Comparison of ENCODE assay signal across 1 cellular context in the genomic region with DNA sequence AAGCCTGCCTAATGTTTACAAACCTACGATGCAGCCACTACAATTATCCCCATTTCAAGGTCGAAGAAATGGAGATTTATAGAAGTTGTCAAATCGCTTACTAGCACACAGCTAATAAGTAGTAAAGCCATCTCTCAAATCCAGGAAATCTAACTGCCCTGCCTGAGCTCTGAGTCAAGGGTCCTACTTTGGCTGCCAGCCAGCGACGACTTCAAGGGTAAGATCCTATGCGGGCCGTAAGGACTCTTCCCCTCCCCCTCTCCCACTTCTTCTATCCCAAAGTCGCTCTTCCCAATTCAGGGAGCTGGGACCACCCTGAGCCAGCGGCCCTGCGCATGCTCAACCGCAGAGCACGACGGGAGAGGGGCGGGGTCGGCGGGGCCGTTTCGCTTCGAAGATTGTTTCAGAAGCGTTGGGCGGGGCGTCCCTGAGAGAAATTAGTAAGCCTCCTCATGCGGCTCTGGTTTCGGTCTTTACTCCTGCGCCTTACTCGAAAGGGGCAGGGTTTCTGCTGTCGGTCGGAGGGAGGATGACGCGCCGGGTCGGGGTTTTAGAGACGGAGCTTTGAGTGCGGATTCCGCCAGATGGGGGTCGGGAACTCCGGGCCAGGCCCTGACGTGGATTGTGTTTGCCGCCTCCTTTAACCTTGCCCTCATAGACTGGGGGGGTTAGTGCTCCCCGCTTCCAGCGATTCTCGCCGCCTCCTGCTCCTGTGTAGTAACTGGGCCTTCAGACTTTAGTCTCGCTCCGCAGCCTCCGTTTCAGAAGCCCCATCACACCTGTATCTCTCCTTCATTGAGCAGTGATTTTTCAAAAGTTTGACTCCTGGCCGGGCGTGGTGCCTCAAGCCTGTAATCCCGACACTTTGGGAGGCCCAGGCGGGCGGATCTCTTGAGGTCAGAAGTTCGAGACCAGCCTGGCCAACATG.
TF ChIP-seq lines count a peak whose summit lies in the region.

A gene (plus strand): TSS at position 383 of the 928 bp plus-strand sequence. CDS start 14,603 bp downstream, outside the sequence.

TF ChIP-seq in HEK293, 187 proteins besides CTCF, POLR2A, EP300 and RAD21 (continued from another document and continues in another):
- TF ChIP-seq, protein P1, sequence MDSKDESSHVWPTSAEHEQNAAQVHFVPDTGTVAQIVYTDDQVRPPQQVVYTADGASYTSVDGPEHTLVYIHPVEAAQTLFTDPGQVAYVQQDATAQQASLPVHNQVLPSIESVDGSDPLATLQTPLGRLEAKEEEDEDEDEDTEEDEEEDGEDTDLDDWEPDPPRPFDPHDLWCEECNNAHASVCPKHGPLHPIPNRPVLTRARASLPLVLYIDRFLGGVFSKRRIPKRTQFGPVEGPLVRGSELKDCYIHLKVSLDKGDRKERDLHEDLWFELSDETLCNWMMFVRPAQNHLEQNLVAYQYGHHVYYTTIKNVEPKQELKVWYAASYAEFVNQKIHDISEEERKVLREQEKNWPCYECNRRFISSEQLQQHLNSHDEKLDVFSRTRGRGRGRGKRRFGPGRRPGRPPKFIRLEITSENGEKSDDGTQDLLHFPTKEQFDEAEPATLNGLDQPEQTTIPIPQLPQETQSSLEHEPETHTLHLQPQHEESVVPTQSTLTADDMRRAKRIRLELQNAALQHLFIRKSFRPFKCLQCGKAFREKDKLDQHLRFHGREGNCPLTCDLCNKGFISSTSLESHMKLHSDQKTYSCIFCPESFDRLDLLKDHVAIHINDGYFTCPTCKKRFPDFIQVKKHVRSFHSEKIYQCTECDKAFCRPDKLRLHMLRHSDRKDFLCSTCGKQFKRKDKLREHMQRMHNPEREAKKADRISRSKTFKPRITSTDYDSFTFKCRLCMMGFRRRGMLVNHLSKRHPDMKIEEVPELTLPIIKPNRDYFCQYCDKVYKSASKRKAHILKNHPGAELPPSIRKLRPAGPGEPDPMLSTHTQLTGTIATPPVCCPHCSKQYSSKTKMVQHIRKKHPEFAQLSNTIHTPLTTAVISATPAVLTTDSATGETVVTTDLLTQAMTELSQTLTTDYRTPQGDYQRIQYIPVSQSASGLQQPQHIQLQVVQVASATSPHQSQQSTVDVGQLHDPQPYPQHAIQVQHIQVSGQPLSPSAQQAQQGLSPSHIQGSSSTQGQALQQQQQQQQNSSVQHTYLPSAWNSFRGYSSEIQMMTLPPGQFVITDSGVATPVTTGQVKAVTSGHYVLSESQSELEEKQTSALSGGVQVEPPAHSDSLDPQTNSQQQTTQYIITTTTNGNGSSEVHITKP (tag by site-specific recombination; IDR thresholded peaks at IDR 0.05), result peak; percentile 87
- no peak for TF ChIP-seq ZIC2 (tag by site-specific recombination; IDR thresholded peaks at IDR 0.05)
- TF ChIP-seq, protein P2, sequence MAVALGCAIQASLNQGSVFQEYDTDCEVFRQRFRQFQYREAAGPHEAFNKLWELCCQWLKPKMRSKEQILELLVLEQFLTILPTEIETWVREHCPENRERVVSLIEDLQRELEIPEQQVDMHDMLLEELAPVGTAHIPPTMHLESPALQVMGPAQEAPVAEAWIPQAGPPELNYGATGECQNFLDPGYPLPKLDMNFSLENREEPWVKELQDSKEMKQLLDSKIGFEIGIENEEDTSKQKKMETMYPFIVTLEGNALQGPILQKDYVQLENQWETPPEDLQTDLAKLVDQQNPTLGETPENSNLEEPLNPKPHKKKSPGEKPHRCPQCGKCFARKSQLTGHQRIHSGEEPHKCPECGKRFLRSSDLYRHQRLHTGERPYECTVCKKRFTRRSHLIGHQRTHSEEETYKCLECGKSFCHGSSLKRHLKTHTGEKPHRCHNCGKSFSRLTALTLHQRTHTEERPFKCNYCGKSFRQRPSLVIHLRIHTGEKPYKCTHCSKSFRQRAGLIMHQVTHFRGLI (tag by site-specific recombination; IDR thresholded peaks at IDR 0.05), result no peak; the same call in 1 of the 2 replicates
- TF ChIP-seq PRDM1 (tag by site-specific recombination; IDR thresholded peaks at IDR 0.05), result no peak
- no peak for TF ChIP-seq ZNF155 (tag by site-specific recombination; IDR thresholded peaks at IDR 0.05)
- TF ChIP-seq ZNF2 (tag by site-specific recombination; IDR thresholded peaks at IDR 0.05), result peak; percentile 20; the same call in 1 of the 2 replicates
- no peak for TF ChIP-seq ZNF785 (tag by site-specific recombination; IDR thresholded peaks at IDR 0.05)
- TF ChIP-seq ZNF175 (tag by site-specific recombination; IDR thresholded peaks at IDR 0.05), result no peak
- TF ChIP-seq EGR2 (tag by site-specific recombination; IDR thresholded peaks at IDR 0.05; ENCODE audit: low read depth), result no peak
- no peak for TF ChIP-seq ZNF768 (tag by site-specific recombination; IDR thresholded peaks at IDR 0.05)
- no peak for TF ChIP-seq ZNF221 (tag by site-specific recombination; IDR thresholded peaks at IDR 0.05; ENCODE audit: borderline replicate concordance)
- TF ChIP-seq ZNF202 (tag by site-specific recombination; IDR thresholded peaks at IDR 0.05; ENCODE audit: borderline replicate concordance), result no peak
- peak; percentile 100 for TF ChIP-seq IKZF3 (tag by site-specific recombination; IDR thresholded peaks at IDR 0.05)
- TF ChIP-seq, protein P3, sequence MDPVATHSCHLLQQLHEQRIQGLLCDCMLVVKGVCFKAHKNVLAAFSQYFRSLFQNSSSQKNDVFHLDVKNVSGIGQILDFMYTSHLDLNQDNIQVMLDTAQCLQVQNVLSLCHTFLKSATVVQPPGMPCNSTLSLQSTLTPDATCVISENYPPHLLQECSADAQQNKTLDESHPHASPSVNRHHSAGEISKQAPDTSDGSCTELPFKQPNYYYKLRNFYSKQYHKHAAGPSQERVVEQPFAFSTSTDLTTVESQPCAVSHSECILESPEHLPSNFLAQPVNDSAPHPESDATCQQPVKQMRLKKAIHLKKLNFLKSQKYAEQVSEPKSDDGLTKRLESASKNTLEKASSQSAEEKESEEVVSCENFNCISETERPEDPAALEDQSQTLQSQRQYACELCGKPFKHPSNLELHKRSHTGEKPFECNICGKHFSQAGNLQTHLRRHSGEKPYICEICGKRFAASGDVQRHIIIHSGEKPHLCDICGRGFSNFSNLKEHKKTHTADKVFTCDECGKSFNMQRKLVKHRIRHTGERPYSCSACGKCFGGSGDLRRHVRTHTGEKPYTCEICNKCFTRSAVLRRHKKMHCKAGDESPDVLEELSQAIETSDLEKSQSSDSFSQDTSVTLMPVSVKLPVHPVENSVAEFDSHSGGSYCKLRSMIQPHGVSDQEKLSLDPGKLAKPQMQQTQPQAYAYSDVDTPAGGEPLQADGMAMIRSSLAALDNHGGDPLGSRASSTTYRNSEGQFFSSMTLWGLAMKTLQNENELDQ (tag by site-specific recombination; IDR thresholded peaks at IDR 0.05; ENCODE audit: low read depth), result no peak
- peak; percentile 59 for TF ChIP-seq SP2 (tag by site-specific recombination; IDR thresholded peaks at IDR 0.05)
- TF ChIP-seq ZNF548 (tag by site-specific recombination; IDR thresholded peaks at IDR 0.05), result no peak
- TF ChIP-seq OSR2 (tag by site-specific recombination; IDR thresholded peaks at IDR 0.05), result no peak
- TF ChIP-seq, protein P4, sequence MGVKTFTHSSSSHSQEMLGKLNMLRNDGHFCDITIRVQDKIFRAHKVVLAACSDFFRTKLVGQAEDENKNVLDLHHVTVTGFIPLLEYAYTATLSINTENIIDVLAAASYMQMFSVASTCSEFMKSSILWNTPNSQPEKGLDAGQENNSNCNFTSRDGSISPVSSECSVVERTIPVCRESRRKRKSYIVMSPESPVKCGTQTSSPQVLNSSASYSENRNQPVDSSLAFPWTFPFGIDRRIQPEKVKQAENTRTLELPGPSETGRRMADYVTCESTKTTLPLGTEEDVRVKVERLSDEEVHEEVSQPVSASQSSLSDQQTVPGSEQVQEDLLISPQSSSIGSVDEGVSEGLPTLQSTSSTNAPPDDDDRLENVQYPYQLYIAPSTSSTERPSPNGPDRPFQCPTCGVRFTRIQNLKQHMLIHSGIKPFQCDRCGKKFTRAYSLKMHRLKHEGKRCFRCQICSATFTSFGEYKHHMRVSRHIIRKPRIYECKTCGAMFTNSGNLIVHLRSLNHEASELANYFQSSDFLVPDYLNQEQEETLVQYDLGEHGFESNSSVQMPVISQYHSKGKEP (tag by site-specific recombination; IDR thresholded peaks at IDR 0.05), result no peak
- TF ChIP-seq, protein P5, sequence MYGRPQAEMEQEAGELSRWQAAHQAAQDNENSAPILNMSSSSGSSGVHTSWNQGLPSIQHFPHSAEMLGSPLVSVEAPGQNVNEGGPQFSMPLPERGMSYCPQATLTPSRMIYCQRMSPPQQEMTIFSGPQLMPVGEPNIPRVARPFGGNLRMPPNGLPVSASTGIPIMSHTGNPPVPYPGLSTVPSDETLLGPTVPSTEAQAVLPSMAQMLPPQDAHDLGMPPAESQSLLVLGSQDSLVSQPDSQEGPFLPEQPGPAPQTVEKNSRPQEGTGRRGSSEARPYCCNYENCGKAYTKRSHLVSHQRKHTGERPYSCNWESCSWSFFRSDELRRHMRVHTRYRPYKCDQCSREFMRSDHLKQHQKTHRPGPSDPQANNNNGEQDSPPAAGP (tag by site-specific recombination; IDR thresholded peaks at IDR 0.05), result no peak
- TF ChIP-seq ZNF157 (tag by site-specific recombination; IDR thresholded peaks at IDR 0.05), result no peak; the same call in 1 of the 2 replicates
- TF ChIP-seq ZNF404 (tag by site-specific recombination; IDR thresholded peaks at IDR 0.05), result no peak
- TF ChIP-seq ZNF121 (tag by site-specific recombination; IDR thresholded peaks at IDR 0.05), result peak; percentile 89
- TF ChIP-seq, protein P6, sequence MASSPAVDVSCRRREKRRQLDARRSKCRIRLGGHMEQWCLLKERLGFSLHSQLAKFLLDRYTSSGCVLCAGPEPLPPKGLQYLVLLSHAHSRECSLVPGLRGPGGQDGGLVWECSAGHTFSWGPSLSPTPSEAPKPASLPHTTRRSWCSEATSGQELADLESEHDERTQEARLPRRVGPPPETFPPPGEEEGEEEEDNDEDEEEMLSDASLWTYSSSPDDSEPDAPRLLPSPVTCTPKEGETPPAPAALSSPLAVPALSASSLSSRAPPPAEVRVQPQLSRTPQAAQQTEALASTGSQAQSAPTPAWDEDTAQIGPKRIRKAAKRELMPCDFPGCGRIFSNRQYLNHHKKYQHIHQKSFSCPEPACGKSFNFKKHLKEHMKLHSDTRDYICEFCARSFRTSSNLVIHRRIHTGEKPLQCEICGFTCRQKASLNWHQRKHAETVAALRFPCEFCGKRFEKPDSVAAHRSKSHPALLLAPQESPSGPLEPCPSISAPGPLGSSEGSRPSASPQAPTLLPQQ (tag by site-specific recombination; IDR thresholded peaks at IDR 0.05), result peak; percentile 77
- TF ChIP-seq ZNF514 (tag by site-specific recombination; IDR thresholded peaks at IDR 0.05), result no peak
- TF ChIP-seq, protein P7, sequence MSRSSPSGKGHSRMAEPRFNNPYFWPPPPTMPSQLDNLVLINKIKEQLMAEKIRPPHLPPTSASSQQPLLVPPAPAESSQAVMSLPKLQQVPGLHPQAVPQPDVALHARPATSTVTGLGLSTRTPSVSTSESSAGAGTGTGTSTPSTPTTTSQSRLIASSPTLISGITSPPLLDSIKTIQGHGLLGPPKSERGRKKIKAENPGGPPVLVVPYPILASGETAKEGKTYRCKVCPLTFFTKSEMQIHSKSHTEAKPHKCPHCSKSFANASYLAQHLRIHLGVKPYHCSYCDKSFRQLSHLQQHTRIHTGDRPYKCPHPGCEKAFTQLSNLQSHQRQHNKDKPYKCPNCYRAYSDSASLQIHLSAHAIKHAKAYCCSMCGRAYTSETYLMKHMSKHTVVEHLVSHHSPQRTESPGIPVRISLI (tag by site-specific recombination; IDR thresholded peaks at IDR 0.05), result no peak
- TF ChIP-seq, protein P8, sequence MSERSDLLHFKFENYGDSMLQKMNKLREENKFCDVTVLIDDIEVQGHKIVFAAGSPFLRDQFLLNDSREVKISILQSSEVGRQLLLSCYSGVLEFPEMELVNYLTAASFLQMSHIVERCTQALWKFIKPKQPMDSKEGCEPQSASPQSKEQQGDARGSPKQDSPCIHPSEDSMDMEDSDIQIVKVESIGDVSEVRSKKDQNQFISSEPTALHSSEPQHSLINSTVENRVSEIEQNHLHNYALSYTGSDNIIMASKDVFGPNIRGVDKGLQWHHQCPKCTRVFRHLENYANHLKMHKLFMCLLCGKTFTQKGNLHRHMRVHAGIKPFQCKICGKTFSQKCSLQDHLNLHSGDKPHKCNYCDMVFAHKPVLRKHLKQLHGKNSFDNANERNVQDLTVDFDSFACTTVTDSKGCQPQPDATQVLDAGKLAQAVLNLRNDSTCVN (tag by site-specific recombination; optimal IDR thresholded peaks at IDR 0.05), result peak; percentile 27
- no peak for TF ChIP-seq ZNF529 (tag by site-specific recombination; IDR thresholded peaks at IDR 0.05; ENCODE audit: insufficient replicate concordance)
- TF ChIP-seq, protein P9, sequence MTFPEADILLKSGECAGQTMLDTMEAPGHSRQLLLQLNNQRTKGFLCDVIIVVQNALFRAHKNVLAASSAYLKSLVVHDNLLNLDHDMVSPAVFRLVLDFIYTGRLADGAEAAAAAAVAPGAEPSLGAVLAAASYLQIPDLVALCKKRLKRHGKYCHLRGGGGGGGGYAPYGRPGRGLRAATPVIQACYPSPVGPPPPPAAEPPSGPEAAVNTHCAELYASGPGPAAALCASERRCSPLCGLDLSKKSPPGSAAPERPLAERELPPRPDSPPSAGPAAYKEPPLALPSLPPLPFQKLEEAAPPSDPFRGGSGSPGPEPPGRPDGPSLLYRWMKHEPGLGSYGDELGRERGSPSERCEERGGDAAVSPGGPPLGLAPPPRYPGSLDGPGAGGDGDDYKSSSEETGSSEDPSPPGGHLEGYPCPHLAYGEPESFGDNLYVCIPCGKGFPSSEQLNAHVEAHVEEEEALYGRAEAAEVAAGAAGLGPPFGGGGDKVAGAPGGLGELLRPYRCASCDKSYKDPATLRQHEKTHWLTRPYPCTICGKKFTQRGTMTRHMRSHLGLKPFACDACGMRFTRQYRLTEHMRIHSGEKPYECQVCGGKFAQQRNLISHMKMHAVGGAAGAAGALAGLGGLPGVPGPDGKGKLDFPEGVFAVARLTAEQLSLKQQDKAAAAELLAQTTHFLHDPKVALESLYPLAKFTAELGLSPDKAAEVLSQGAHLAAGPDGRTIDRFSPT (tag by site-specific recombination; IDR thresholded peaks at IDR 0.05), result no peak
- TF ChIP-seq ZNF366 (tag by site-specific recombination; conservative IDR thresholded peaks at IDR 0.05), result no peak; the same call in 1 of the 2 replicates
- TF ChIP-seq ZBTB20 (tag by site-specific recombination; IDR thresholded peaks at IDR 0.05), result peak; percentile 82; the same call in 1 of the 2 replicates
- no peak for TF ChIP-seq OVOL3 (tag by site-specific recombination; IDR thresholded peaks at IDR 0.05)
- 0 out of 2 replicates have a peak, but pooled peaks have one; percentile 29 for TF ChIP-seq ZNF391 (tag by site-specific recombination; IDR thresholded peaks at IDR 0.05; ENCODE audit: borderline replicate concordance, low read depth)
- no peak for TF ChIP-seq ZNF48 (tag by site-specific recombination; IDR thresholded peaks at IDR 0.05)
- TF ChIP-seq, protein P10, sequence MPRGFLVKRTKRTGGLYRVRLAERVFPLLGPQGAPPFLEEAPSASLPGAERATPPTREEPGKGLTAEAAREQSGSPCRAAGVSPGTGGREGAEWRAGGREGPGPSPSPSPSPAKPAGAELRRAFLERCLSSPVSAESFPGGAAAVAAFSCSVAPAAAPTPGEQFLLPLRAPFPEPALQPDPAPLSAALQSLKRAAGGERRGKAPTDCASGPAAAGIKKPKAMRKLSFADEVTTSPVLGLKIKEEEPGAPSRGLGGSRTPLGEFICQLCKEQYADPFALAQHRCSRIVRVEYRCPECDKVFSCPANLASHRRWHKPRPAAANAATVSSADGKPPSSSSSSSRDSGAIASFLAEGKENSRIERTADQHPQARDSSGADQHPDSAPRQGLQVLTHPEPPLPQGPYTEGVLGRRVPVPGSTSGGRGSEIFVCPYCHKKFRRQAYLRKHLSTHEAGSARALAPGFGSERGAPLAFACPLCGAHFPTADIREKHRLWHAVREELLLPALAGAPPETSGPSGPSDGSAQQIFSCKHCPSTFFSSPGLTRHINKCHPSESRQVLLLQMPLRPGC (tag by site-specific recombination; IDR thresholded peaks at IDR 0.05), result peak; percentile 71; the same call in 1 of the 2 replicates
- no peak for TF ChIP-seq ZNF354C (tag by site-specific recombination; IDR thresholded peaks at IDR 0.05; ENCODE audit: borderline replicate concordance, low read depth)
- TF ChIP-seq ZNF394 (tag by site-specific recombination; IDR thresholded peaks at IDR 0.05; ENCODE audit: borderline replicate concordance), result peak; percentile 22; the same call in 1 of the 2 replicates
